22 cellular contexts compared by ENCODE assay signal in the genomic region with DNA sequence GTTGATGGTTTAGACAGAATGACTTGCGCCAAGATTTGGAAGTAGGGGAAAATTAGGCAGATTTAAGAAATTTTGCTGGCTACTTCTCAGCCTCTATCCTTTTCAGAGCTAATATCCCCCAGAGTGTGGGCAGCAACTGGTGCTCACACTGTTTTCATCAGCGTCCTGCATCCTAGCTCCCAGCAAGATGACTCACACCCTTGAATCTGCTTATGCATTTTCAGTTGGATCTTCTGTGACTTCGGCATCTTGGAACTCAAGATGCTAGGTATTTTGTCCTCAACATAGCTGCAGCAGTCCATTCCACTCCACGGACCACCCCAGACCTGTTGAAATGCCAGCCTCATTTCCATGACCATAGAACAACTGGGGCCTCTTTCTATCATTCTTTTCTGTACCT.
DNase-seq lines count a peak whose midpoint lies in the region; ATAC-seq, FAIRE-seq and TF ChIP-seq lines count a peak whose summit lies in the region.
"Had no signal": no experiment of that assay in that cellular context is flagged by ENCODE, and none has a peak within 500 bp of the region (broad histone marks: within the 10 kb centered on the region; RNA-seq: fewer than 3 reads in every experiment).

No MANE protein-coding gene starts in this region.

- H3K36me3 ChIP-seq in fibroblast of lung (ENCODE audit: control insufficient read depth, insufficient read depth, low read length) (no peaks in the 10 kb centered on the region), H7 (replicated peaks; ENCODE audit: control insufficient read depth, insufficient read depth, low read length) (no peaks in the 10 kb centered on the region), small intestine (ENCODE audit: control insufficient read depth in 2 of 2, insufficient read depth in 2 of 2, low read length in 2 of 2) (no peaks in the 10 kb centered on the region)
- H3K36me3 ChIP-seq: colonic mucosa, HAP-1, prostate gland, tibial nerve had no signal

- H3K79me2 ChIP-seq in fibroblast of lung (ENCODE audit: control insufficient read depth, insufficient read depth, low read length), result no peaks in the 10 kb centered on the region

- 87 to 94% (median 89%) methylated on average over 4 of the region's 4 CpGs for WGBS in small intestine, 3 donors

- peak; percentile 15 for DNase-seq in GM03348 (ENCODE audit: low spot score)
- DNase-seq in RPMI7951 (ENCODE audit: low read depth), result peak; percentile 51
- DNase-seq in fibroblast of lung (ENCODE audit: low read depth in 2 of 2), result peak; percentile 42 to 69
- DNase-seq in occipital lobe (lab: John Stamatoyannopoulos, UW), result peak; percentile 6
- DNase-seq in T-helper 2 cell, result no peak
- no peak for DNase-seq in H7
- no peak for DNase-seq in small intestine
- DNase-seq: activated CD8-positive, alpha-beta T cell treated with anti-CD3 and anti-CD28 coated beads, Interleukin-2, amount 10 ng/mL, durations not matched to agents 7 days and 5 days; colonic mucosa; DMS153; kidney; NCI-H187 treated with DMSO at 0.1 percent for 48 hours; stimulated activated naive CD4-positive, alpha-beta T cell; T-cell had no signal

- no peak for ATAC-seq in HG02870 (IDR thresholded peaks at IDR 0.05; ENCODE audit: unreplicated experiment)
- ATAC-seq: activated CD8-positive, alpha-beta T cell treated with anti-CD3 and anti-CD28 coated beads, Interleukin-2, amount 10 ng/mL, durations not matched to agents 7 days and 5 days; T-cell; WTC11 had no signal

- H3K9me3 ChIP-seq in fibroblast of lung (ENCODE audit: control insufficient read depth, insufficient read depth, low read depth, low read length) (no peaks in the 10 kb centered on the region), small intestine (ENCODE audit: control insufficient read depth, low read depth) (no peaks in the 10 kb centered on the region)
- H3K9me3 ChIP-seq: colonic mucosa, HAP-1, prostate gland, tibial nerve had no signal

- TF ChIP-seq CTCF in fibroblast of lung (conservative IDR thresholded peaks at IDR 0.05 in 1 of 2, IDR thresholded peaks at IDR 0.05 in 1 of 2; ENCODE audit: low read depth in 1 of 2, low read length in 2 of 2), result no peak

- H3K4me1 ChIP-seq in fibroblast of lung (ENCODE audit: control insufficient read depth, extremely low read depth, insufficient read depth, low read length) (no peaks in the 10 kb centered on the region), small intestine (ENCODE audit: control insufficient read depth in 2 of 2, insufficient read depth in 1 of 2, low read depth in 1 of 2, low read length in 1 of 2) (no peaks in the 10 kb centered on the region)
- H3K4me1 ChIP-seq: colonic mucosa, prostate gland had no signal

- H3K27me3 ChIP-seq in fibroblast of lung (ENCODE audit: control insufficient read depth, insufficient read depth, low read length) (no peaks in the 10 kb centered on the region), H7 (ENCODE audit: control insufficient read depth, insufficient read depth, low read length) (no peaks in the 10 kb centered on the region), small intestine (ENCODE audit: control insufficient read depth in 2 of 2, insufficient read depth in 2 of 2, low read length in 2 of 2) (no peaks in the 10 kb centered on the region)
- H3K27me3 ChIP-seq: colonic mucosa, tibial nerve had no signal

- H2AFZ ChIP-seq in fibroblast of lung (ENCODE audit: low read length), result no peak overlapping the region

- no peak overlapping the region for H3K9ac ChIP-seq in fibroblast of lung (ENCODE audit: insufficient read depth, low read length)

- no peaks in the 10 kb centered on the region for H4K20me1 ChIP-seq in fibroblast of lung (ENCODE audit: control insufficient read depth, extremely low read depth, insufficient read depth, low read length)

- FAIRE-seq in small intestine (lab: Jason Lieb, UNC), result no peak
- FAIRE-seq: endothelial cell of umbilical vein, kidney had no signal

- H3K4me3 ChIP-seq in fibroblast of lung (replicated peaks in 1 of 4; ENCODE audit: control extremely low read depth in 1 of 4, insufficient read depth in 1 of 4, low read depth in 3 of 4, low read length in 4 of 4) (no peak overlapping the region), H7 (ENCODE audit: insufficient read depth, low read depth, low read length) (no peak overlapping the region), small intestine (ENCODE audit: low read depth in 1 of 2, low read length in 2 of 2) (no peak overlapping the region)
- H3K4me3 ChIP-seq: colonic mucosa, HAP-1, prostate gland, tibial nerve had no signal

- H3K27ac ChIP-seq in fibroblast of lung (ENCODE audit: insufficient read depth, low read length) (no peak overlapping the region), small intestine (ENCODE audit: low read depth in 1 of 2, low read length in 1 of 2) (no peak overlapping the region)
- H3K27ac ChIP-seq: C4-2B, colonic mucosa, prostate gland, RWPE1, tibial nerve had no signal

- H3K4me2 ChIP-seq in fibroblast of lung (ENCODE audit: extremely low read depth, insufficient read depth, low read length), result no peak overlapping the region

Comparison
In these comparisons a context has a peak if more than half of its experiments do, and no peak if none do; other contexts are left out.
1. DNase-seq: peak in GM03348 (single experiment), RPMI7951 (single experiment), fibroblast of lung (2 of 2) and occipital lobe (single experiment); none in T-helper 2 cell (0 of 5), H7 (single experiment) and small intestine (single experiment).